Comparison of ENCODE assay signal across 10 cellular contexts in genomic region chr5:67971223-67971830, GRCh38.
A peak's percentile ranks its signal among the peaks of the same experiment; 100 is the strongest.
DNase-seq lines count a peak whose midpoint lies in the region; ATAC-seq and TF ChIP-seq lines count a peak whose summit lies in the region.
"Had no signal": no experiment of that assay in that cellular context is flagged by ENCODE, and none has a peak within 500 bp of the region (broad histone marks: within the 10 kb centered on the region; RNA-seq: fewer than 3 reads in every experiment).

No MANE protein-coding gene starts in this region.

- H3K4me3 ChIP-seq in esophagus muscularis mucosa (no peak overlapping the region), mesenchymal stem cell (ENCODE audit: insufficient read depth in 1 of 2, low read depth in 1 of 2, low read length in 2 of 2) (no peak overlapping the region), upper lobe of right lung (no peak overlapping the region)

- no peak overlapping the region for H2BK15ac ChIP-seq in mesenchymal stem cell (ENCODE audit: low read depth, poor library complexity, severe bottlenecking)

- H2AFZ ChIP-seq in mesenchymal stem cell (ENCODE audit: low read depth, low read length), result no peak overlapping the region

- no peak overlapping the region for H3K23ac ChIP-seq in mesenchymal stem cell (ENCODE audit: low read length in 2 of 2)

- TF ChIP-seq CTCF in esophagus muscularis mucosa (IDR thresholded peaks at IDR 0.05), result no peak
- TF ChIP-seq CTCF in upper lobe of right lung (IDR thresholded peaks at IDR 0.05), result no peak

- no peak overlapping the region for H2BK120ac ChIP-seq in mesenchymal stem cell (ENCODE audit: low read depth, low read length)

- H3K4me2 ChIP-seq in mesenchymal stem cell (ENCODE audit: low read length, poor library complexity, severe bottlenecking), result no peak overlapping the region

- no peak overlapping the region for H4K8ac ChIP-seq in mesenchymal stem cell (ENCODE audit: low read length)

- no peaks in the 10 kb centered on the region for H3K27me3 ChIP-seq in esophagus muscularis mucosa
- no peaks in the 10 kb centered on the region for H3K27me3 ChIP-seq in mesenchymal stem cell (ENCODE audit: control insufficient read depth in 1 of 2, insufficient read depth in 1 of 2, low read length in 2 of 2)
- no peaks in the 10 kb centered on the region for H3K27me3 ChIP-seq in upper lobe of right lung

- H2BK12ac ChIP-seq in mesenchymal stem cell (ENCODE audit: low read length in 2 of 2), result no peak overlapping the region

- peak overlapping the region; percentile 77 to 80 (median 78) for H3K27ac ChIP-seq in esophagus muscularis mucosa (replicated peaks in 1 of 4)
- no peak overlapping the region for H3K27ac ChIP-seq in mesenchymal stem cell (ENCODE audit: low read length, poor library complexity, severe bottlenecking)
- H3K27ac ChIP-seq in upper lobe of right lung, result peak overlapping the region; percentile 64

- H3K4ac ChIP-seq in mesenchymal stem cell (ENCODE audit: low read depth in 1 of 2, low read length in 2 of 2), result no peak overlapping the region

- H3K4me1 ChIP-seq in esophagus muscularis mucosa, result peaks cover 10 to 42% (median 36%) of the 10 kb centered on the region in 4 donors
- no peaks in the 10 kb centered on the region for H3K4me1 ChIP-seq in mesenchymal stem cell (ENCODE audit: control insufficient read depth, insufficient read depth, low read depth, low read length)
- H3K4me1 ChIP-seq in upper lobe of right lung, result peaks cover 22% of the 10 kb centered on the region

- H3K9me3 ChIP-seq in esophagus muscularis mucosa, result no peaks in the 10 kb centered on the region
- no peaks in the 10 kb centered on the region for H3K9me3 ChIP-seq in mesenchymal stem cell (ENCODE audit: control insufficient read depth, low read length)
- H3K9me3 ChIP-seq in upper lobe of right lung, result no peaks in the 10 kb centered on the region

- no peaks in the 10 kb centered on the region for H3K79me1 ChIP-seq in mesenchymal stem cell (replicated peaks; ENCODE audit: low read length, poor library complexity, severe bottlenecking)

- H3K18ac ChIP-seq in mesenchymal stem cell (ENCODE audit: low read depth in 1 of 2, low read length in 2 of 2), result no peak overlapping the region

- no peak overlapping the region for H3K14ac ChIP-seq in mesenchymal stem cell (ENCODE audit: low read length in 2 of 2)

- H2BK5ac ChIP-seq in mesenchymal stem cell (ENCODE audit: low read depth, low read length, poor library complexity, severe bottlenecking), result no peak overlapping the region

- intact Hi-C loops in esophagus muscularis mucosa (cut with DNase I), result no loop called here
- intact Hi-C loops in upper lobe of right lung (cut with DNase I), result no loop called here

- no peak overlapping the region for H2AK5ac ChIP-seq in mesenchymal stem cell (ENCODE audit: low read length, severe bottlenecking)

- peak; percentile 38 for ATAC-seq in upper lobe of right lung
- no peak for ATAC-seq in GM21619 (IDR thresholded peaks at IDR 0.05; ENCODE audit: unreplicated experiment)

- H3K9ac ChIP-seq in mesenchymal stem cell (ENCODE audit: low read length), result no peak overlapping the region

- WGBS in esophagus muscularis mucosa, result 13% methylated on average over 4 of the region's 4 CpGs
- 86% methylated on average over 3 of the region's 4 CpGs for WGBS in mesenchymal stem cell

- no peak overlapping the region for H4K91ac ChIP-seq in mesenchymal stem cell (ENCODE audit: low read length)

- DNase-seq in NOMO-1 (lab: John Stamatoyannopoulos, UW; ENCODE audit: unreplicated experiment in 2 of 2) (peak; percentile 44 to 76), esophagus muscularis mucosa (ENCODE audit: extremely low spot score) (no peak), mesenchymal stem cell (peak; percentile 50), upper lobe of right lung (no peak), amniotic stem cell (lab: John Stamatoyannopoulos, UW) (no peak), NCI-H82 treated with DMSO at 0.1 percent for 48 hours (lab: John Stamatoyannopoulos, UW; ENCODE audit: unreplicated experiment) (no peak)
- DNase-seq: DND-41, NCI-H524 treated with DMSO at 0.1 percent for 48 hours, T-helper 2 cell had no signal

- no peak for TF ChIP-seq POLR2A in esophagus muscularis mucosa (IDR thresholded peaks at IDR 0.05; ENCODE audit: low read depth)

- TF ChIP-seq EP300 in esophagus muscularis mucosa (IDR thresholded peaks at IDR 0.05), result no peak

- H3K36me3 ChIP-seq in esophagus muscularis mucosa (no peaks in the 10 kb centered on the region), mesenchymal stem cell (ENCODE audit: control insufficient read depth in 1 of 2, insufficient read depth in 2 of 2, low read depth in 1 of 2, low read length in 2 of 2) (no peaks in the 10 kb centered on the region), upper lobe of right lung (no peaks in the 10 kb centered on the region)

Comparison
In these comparisons a context has a peak if more than half of its experiments do, and no peak if none do; other contexts are left out.
1. DNase-seq: peak in NOMO-1 (2 of 2) and mesenchymal stem cell (single experiment); none in esophagus muscularis mucosa (single experiment), upper lobe of right lung (single experiment), amniotic stem cell (single experiment) and NCI-H82 treated with DMSO at 0.1 percent for 48 hours (single experiment).